Comparison of ENCODE assay signal across 1 cellular context in genomic region chr20:25462166-25462565, GRCh38.
TF ChIP-seq lines count a peak whose summit lies in the region.

No MANE protein-coding gene starts in this region.

TF ChIP-seq in GM23338, 12 proteins besides CTCF, POLR2A, EP300 and RAD21 (continued from another document):
- TF ChIP-seq POLR2AphosphoS5 (IDR thresholded peaks at IDR 0.05; ENCODE audit: low read depth) (no peak), REST (IDR thresholded peaks at IDR 0.05; ENCODE audit: unreplicated experiment) (no peak), ZNF114 (CRISPR knock-in tag; IDR thresholded peaks at IDR 0.05) (no peak), NANOG (IDR thresholded peaks at IDR 0.05; ENCODE audit: borderline replicate concordance) (no peak), ETS1 (IDR thresholded peaks at IDR 0.05) (no peak), EZH2phosphoT487 (IDR thresholded peaks at IDR 0.05; ENCODE audit: unreplicated experiment) (no peak), EZH2 (IDR thresholded peaks at IDR 0.05; ENCODE audit: low read depth, unreplicated experiment) (no peak)
